Comparison of ENCODE assay signal across 8 cellular contexts in genomic region chr1:229227298-229227919, GRCh38. TPM values are rescaled to one million over a fixed set of nuclear protein-coding genes. Genes with fewer than 3 reads are reported as not detected.
A peak's percentile ranks its signal among the peaks of the same experiment; 100 is the strongest.
DNase-seq lines count a peak whose midpoint lies in the region; ATAC-seq, FAIRE-seq and TF ChIP-seq lines count a peak whose summit lies in the region.

No MANE protein-coding gene starts in this region.

- no peak for FAIRE-seq in urothelium cell line (lab: Jason Lieb, UNC)

- no peaks in the 10 kb centered on the region for H3K9me3 Mint-ChIP-seq in activated naive CD4-positive, alpha-beta T cell treated with anti-CD3 and anti-CD28 coated beads for 36 hours

- peaks cover 21% of the 10 kb centered on the region for H3K4me1 Mint-ChIP-seq in activated naive CD4-positive, alpha-beta T cell treated with anti-CD3 and anti-CD28 coated beads for 36 hours (ENCODE audit: low read depth)

- H3K36me3 Mint-ChIP-seq in activated naive CD4-positive, alpha-beta T cell treated with anti-CD3 and anti-CD28 coated beads for 36 hours (ENCODE audit: low read depth), result no peaks in the 10 kb centered on the region

- H3K27ac Mint-ChIP-seq in activated naive CD4-positive, alpha-beta T cell treated with anti-CD3 and anti-CD28 coated beads for 36 hours, result no peak overlapping the region

- ATAC-seq in SK-N-SH treated with all-trans-retinoic acid at 6 μM for 48 hours (peak; percentile 91), GM21529 (IDR thresholded peaks at IDR 0.05; ENCODE audit: unreplicated experiment) (no peak)

- intact Hi-C loops in activated naive CD4-positive, alpha-beta T cell treated with anti-CD3 and anti-CD28 coated beads for 36 hours (cut with micrococcal nuclease), result loop anchor here (1.0 to 5.0 kb wide), 8 partner anchors 71 to 727 kb away; no protein-coding TSS in a partner anchor
- intact Hi-C loops in posterior cingulate gyrus (cut with DNase I), result loop anchor here (1.0 to 10.0 kb wide), 4 partner anchors 73 to 563 kb away; partner anchors contain the start of gene RHOU

- H3K27me3 Mint-ChIP-seq in activated naive CD4-positive, alpha-beta T cell treated with anti-CD3 and anti-CD28 coated beads for 36 hours (ENCODE audit: low read depth), result peaks cover 2% of the 10 kb centered on the region

- TF ChIP-seq CTCF in GM10248 (IDR thresholded peaks at IDR 0.05; ENCODE audit: control extremely low read depth, extremely low read depth, low read depth, missing control alignments), result peak; percentile 75

- CTCF ChIA-PET in GM10248 (lab: Yijun Ruan, JAX), result interaction anchor here (0.7 to 3.9 kb wide), 31 partner anchors 9 to 755 kb away, joined by 3 to 56 read pairs (median 4); no protein-coding TSS in a partner anchor
- CTCF ChIA-PET in activated naive CD4-positive, alpha-beta T cell treated with anti-CD3 and anti-CD28 coated beads for 36 hours (lab: Charles Lee), result interaction anchor here (0.5 to 3.0 kb wide), 55 partner anchors 9 to 1423 kb away, joined by 3 to 29 read pairs (median 4); partner anchors contain the start of gene RHOU

- POLR2A ChIA-PET in GM10248 (lab: Yijun Ruan, JAX), result no interaction called here

- DNase-seq in GM10248 (ENCODE audit: extremely low spot score) (peak; percentile 77), NCI-H128 (lab: John Stamatoyannopoulos, UW; ENCODE audit: unreplicated experiment) (peak; percentile 82), glomerular visceral epithelial cell (ENCODE audit: extremely low spot score) (peak; percentile 66), posterior cingulate gyrus (peak; percentile 78 to 98 (median 92)), urothelium cell line (ENCODE audit: low spot score) (peak; percentile 78)
- peak; percentile 85 for DNase-seq in activated naive CD4-positive, alpha-beta T cell treated with anti-CD3 and anti-CD28 coated beads for 36 hours

- H3K4me3 Mint-ChIP-seq in activated naive CD4-positive, alpha-beta T cell treated with anti-CD3 and anti-CD28 coated beads for 36 hours, result no peak overlapping the region

TF ChIP-seq in SK-N-SH treated with all-trans-retinoic acid at 6 μM for 48 hours, 23 proteins besides CTCF, POLR2A, EP300 and RAD21:
- no peak for TF ChIP-seq ZFP30 (CRISPR knock-in tag; IDR thresholded peaks at IDR 0.05)
- TF ChIP-seq TSHZ2 (CRISPR knock-in tag; IDR thresholded peaks at IDR 0.05), result no peak
- TF ChIP-seq ZFP3 (CRISPR knock-in tag; IDR thresholded peaks at IDR 0.05), result no peak
- no peak for TF ChIP-seq ZNF70 (CRISPR knock-in tag; IDR thresholded peaks at IDR 0.05)
- TF ChIP-seq SNAI2 (CRISPR knock-in tag; IDR thresholded peaks at IDR 0.05), result no peak
- TF ChIP-seq PPARA (CRISPR knock-in tag; IDR thresholded peaks at IDR 0.05; ENCODE audit: borderline replicate concordance), result no peak
- no peak for TF ChIP-seq ESRRG (CRISPR knock-in tag; IDR thresholded peaks at IDR 0.05)
- TF ChIP-seq CSRNP3 (CRISPR knock-in tag; IDR thresholded peaks at IDR 0.05), result no peak
- no peak for TF ChIP-seq PATZ1 (CRISPR knock-in tag; IDR thresholded peaks at IDR 0.05; ENCODE audit: borderline replicate concordance)
- no peak for TF ChIP-seq GLIS3 (CRISPR knock-in tag; IDR thresholded peaks at IDR 0.05)

RNA-seq across cellular contexts. Expression of gene RAB4A, which starts 43.5 kb away (rescaled TPM):
- 10 to 100 TPM; 15.8 to 19.9 TPM for total RNA-seq in activated naive CD4-positive, alpha-beta T cell treated with anti-CD3 and anti-CD28 coated beads for 36 hours
